1 cellular context compared by ENCODE assay signal in the genomic region with DNA sequence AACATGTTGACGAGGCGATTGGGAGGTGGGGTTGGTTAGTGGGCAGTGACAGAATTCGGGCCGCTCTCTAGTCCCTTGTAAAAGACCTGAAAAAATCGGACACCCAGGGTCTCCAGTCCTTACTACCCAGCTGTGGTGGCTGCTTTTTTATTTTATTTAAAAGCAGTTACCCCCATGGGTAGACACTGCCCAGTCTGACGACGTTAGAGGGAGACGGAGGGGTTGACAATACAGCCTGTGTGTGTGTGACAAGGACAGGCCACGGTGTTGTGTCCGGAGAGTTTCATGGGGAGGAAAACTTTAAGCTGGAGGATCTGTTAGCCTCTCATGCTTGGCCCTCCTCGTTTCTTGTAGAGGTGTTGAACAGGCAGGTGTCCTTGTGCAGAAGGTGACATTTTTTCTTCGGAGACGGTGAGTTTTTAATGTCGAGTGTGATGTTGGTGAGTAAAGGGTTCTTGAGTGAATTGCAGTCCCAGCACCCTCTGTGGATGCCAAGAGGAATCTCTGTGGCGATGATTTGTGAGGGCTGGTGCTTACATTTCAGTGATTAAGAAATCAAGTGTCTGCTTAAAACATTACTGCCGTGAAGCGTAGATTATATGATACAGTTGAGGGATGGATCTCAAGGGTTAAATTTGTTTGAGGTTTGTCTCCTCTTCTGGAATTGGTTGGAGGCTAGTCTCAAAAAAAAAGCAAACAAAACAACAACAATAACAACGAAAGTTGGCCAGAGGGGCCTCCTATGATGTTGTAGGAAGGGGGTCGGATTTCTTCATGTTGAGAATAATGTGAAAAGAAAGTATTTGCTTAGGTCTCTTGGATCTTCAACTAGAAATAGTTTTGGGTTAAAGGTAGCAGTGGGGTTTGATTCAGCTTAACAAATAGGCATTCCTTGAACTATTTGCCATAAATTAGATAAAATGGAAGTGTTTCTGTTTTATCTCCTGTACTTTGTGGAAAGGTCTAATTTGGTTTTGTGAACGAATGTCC.
TF ChIP-seq lines count a peak whose summit lies in the region.

No MANE protein-coding gene starts in this region.

TF ChIP-seq in H1, 55 proteins besides CTCF, POLR2A, EP300 and RAD21:
- TF ChIP-seq CBX8 (IDR thresholded peaks at IDR 0.05; ENCODE audit: borderline replicate concordance, low read depth, low read length), result no peak
- TF ChIP-seq TAF1 (IDR thresholded peaks at IDR 0.05; ENCODE audit: low read depth, low read length), result no peak
- TF ChIP-seq, protein P1, sequence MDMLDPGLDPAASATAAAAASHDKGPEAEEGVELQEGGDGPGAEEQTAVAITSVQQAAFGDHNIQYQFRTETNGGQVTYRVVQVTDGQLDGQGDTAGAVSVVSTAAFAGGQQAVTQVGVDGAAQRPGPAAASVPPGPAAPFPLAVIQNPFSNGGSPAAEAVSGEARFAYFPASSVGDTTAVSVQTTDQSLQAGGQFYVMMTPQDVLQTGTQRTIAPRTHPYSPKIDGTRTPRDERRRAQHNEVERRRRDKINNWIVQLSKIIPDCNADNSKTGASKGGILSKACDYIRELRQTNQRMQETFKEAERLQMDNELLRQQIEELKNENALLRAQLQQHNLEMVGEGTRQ (IDR thresholded peaks at IDR 0.05; ENCODE audit: low read length), result no peak
- no peak for TF ChIP-seq SP1 (IDR thresholded peaks at IDR 0.05; ENCODE audit: low read depth, low read length)
- TF ChIP-seq, protein P2, sequence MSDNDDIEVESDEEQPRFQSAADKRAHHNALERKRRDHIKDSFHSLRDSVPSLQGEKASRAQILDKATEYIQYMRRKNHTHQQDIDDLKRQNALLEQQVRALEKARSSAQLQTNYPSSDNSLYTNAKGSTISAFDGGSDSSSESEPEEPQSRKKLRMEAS (IDR thresholded peaks at IDR 0.05), result no peak
- TF ChIP-seq SUZ12 (IDR thresholded peaks at IDR 0.05; ENCODE audit: low read length), result no peak
- TF ChIP-seq CEBPB (IDR thresholded peaks at IDR 0.05; ENCODE audit: low read depth, low read length), result no peak
- no peak for TF ChIP-seq YY1 (IDR thresholded peaks at IDR 0.05; ENCODE audit: low read depth, low read length)
- no peak for TF ChIP-seq JUN (IDR thresholded peaks at IDR 0.05; ENCODE audit: low read depth, low read length)
- no peak for TF ChIP-seq TAF7 (optimal IDR thresholded peaks at IDR 0.05; ENCODE audit: borderline replicate concordance, low read depth, low read length)
- TF ChIP-seq NANOG (IDR thresholded peaks at IDR 0.05; ENCODE audit: insufficient read depth, low read depth, low read length, poor library complexity, severe bottlenecking), result no peak
- no peak for TF ChIP-seq SRF (IDR thresholded peaks at IDR 0.05; ENCODE audit: low read depth, low read length)
- no peak for TF ChIP-seq SIRT6 (IDR thresholded peaks at IDR 0.05; ENCODE audit: low read length)
